ENCODE assay signal across 11 cellular contexts in genomic region chr3:194484614-194485013, GRCh38. TPM values are rescaled to one million over a fixed set of nuclear protein-coding genes. Genes with fewer than 3 reads are reported as not detected.
DNase-seq lines count a peak whose midpoint lies in the region; ATAC-seq and TF ChIP-seq lines count a peak whose summit lies in the region.
"Had no signal": no experiment of that assay in that cellular context is flagged by ENCODE, and none has a peak within 500 bp of the region (broad histone marks: within the 10 kb centered on the region; RNA-seq: fewer than 3 reads in every experiment).

No MANE protein-coding gene starts in this region.

- WGBS in GM23248 (ENCODE audit: low coverage in 1 of 2, low lambda C conversion rate in 2 of 2, missing lambda C conversion rate in 2 of 2), 2 experiments = 94 to 95% methylated on average over 12 of the region's 12 CpGs
- 93 to 95% methylated on average over 11 to 12 of the region's 12 CpGs for WGBS in mesodermal cell (ENCODE audit: insufficient coverage in 2 of 2), 2 experiments
- WGBS in adrenal gland, 4 donors = 90 to 94% (median 93%) methylated on average over 12 of the region's 12 CpGs

- H3K9me2 ChIP-seq in GM23248 (ENCODE audit: insufficient read depth) = no peaks in the 10 kb centered on the region

- H4K20me1 ChIP-seq in GM23248 (ENCODE audit: insufficient read depth) = peaks cover 4% of the 10 kb centered on the region

- DNase-seq in AG04450 (ENCODE audit: low read depth, low spot score) (no peak), GM23248 (no peak), adrenal gland (no peak), DMS79 (lab: John Stamatoyannopoulos, UW) (no peak), amniotic stem cell (lab: John Stamatoyannopoulos, UW) (no peak)
- DNase-seq: DMS79 treated with DMSO at 0.1 percent for 48 hours, kidney glomerular epithelial cell, testis had no signal

- H3K4me2 ChIP-seq in GM23248 (ENCODE audit: unreplicated experiment) = peak overlapping the region; percentile 93

- H3K4me1 ChIP-seq in GM23248 (ENCODE audit: insufficient read depth) = peaks cover 65% of the 10 kb centered on the region
- H3K4me1 ChIP-seq in mesodermal cell (ENCODE audit: control insufficient read depth, insufficient read depth, low read length, poor library complexity, severe bottlenecking) = peaks cover 20% of the 10 kb centered on the region
- H3K4me1 ChIP-seq in adrenal gland (replicated peaks in 1 of 2) = peaks cover 19 to 64% of the 10 kb centered on the region in 2 donors

- no peaks in the 10 kb centered on the region for H3K9me3 Mint-ChIP-seq in activated naive CD8-positive, alpha-beta T cell (ENCODE audit: low read depth)

- TF ChIP-seq POLR2A in adrenal gland (IDR thresholded peaks at IDR 0.05) = no peak

- ATAC-seq in HG02885 (IDR thresholded peaks at IDR 0.05; ENCODE audit: poor library complexity, unreplicated experiment) = no peak

- no peak overlapping the region for H3K27ac ChIP-seq in AG04450 (ENCODE audit: low read depth, low read length)
- H3K27ac ChIP-seq in GM23248 = peak overlapping the region; percentile 79
- H3K27ac ChIP-seq in mesodermal cell (ENCODE audit: low read depth, low read length, severe bottlenecking) = no peak overlapping the region
- H3K27ac ChIP-seq in adrenal gland = no peak overlapping the region

- intact Hi-C loops in adrenal gland (cut with DNase I) = loop anchor here in 1 of 2 donors (5.0 kb wide), 1 partner anchor 38 kb away; no protein-coding TSS in a partner anchor

- H3K4me3 ChIP-seq in AG04450 (ENCODE audit: low read depth, low read length) (peak overlapping the region; percentile 79), GM23248 (peak overlapping the region; percentile 81), mesodermal cell (ENCODE audit: extremely low read depth, insufficient read depth, low read length, poor library complexity, severe bottlenecking) (peak overlapping the region; percentile 67), adrenal gland (no peak overlapping the region)

- no peak overlapping the region for H2AFZ ChIP-seq in GM23248

- H3K9me3 ChIP-seq in AG04450 (ENCODE audit: control insufficient read depth, insufficient read depth, low read length) = peaks cover 2% of the 10 kb centered on the region; the same call in 1 of the 2 replicates
- H3K9me3 ChIP-seq in GM23248 (ENCODE audit: low read depth) = no peaks in the 10 kb centered on the region
- H3K9me3 ChIP-seq in mesodermal cell (ENCODE audit: control insufficient read depth, low read length) = no peaks in the 10 kb centered on the region
- H3K9me3 ChIP-seq in adrenal gland (replicated peaks in 1 of 3) = no peaks in the 10 kb centered on the region
- H3K9me3 ChIP-seq: testis had no signal

- no peaks in the 10 kb centered on the region for H3K27me3 Mint-ChIP-seq in activated naive CD8-positive, alpha-beta T cell

- H3K4me3 Mint-ChIP-seq in activated naive CD8-positive, alpha-beta T cell = peak overlapping the region; percentile 94

- H3K9ac ChIP-seq in GM23248 = peak overlapping the region; percentile 90

- peaks cover 65% of the 10 kb centered on the region for H3K4me1 Mint-ChIP-seq in activated naive CD8-positive, alpha-beta T cell (ENCODE audit: low read depth)

- H3K27me3 ChIP-seq in AG04450 (ENCODE audit: control insufficient read depth, insufficient read depth, low read length) (no peaks in the 10 kb centered on the region), GM23248 (replicated peaks; ENCODE audit: insufficient read depth) (no peaks in the 10 kb centered on the region), adrenal gland (no peaks in the 10 kb centered on the region)
- H3K27me3 ChIP-seq: testis had no signal

- peaks cover 59% of the 10 kb centered on the region for H3F3A ChIP-seq in GM23248 (ENCODE audit: insufficient read depth)

- H3K36me3 Mint-ChIP-seq in activated naive CD8-positive, alpha-beta T cell = peaks cover 16% of the 10 kb centered on the region

- CTCF ChIA-PET in AG04450 (lab: Charles Lee) = interaction anchor here (0.5 to 3.5 kb wide), 5 partner anchors 9 to 141 kb away, joined by 3 to 28 read pairs (median 3); no protein-coding TSS in a partner anchor

- TF ChIP-seq CTCF in AG04450 (IDR thresholded peaks at IDR 0.05; ENCODE audit: low read depth, low read length) (no peak), adrenal gland (IDR thresholded peaks at IDR 0.05) (no peak)

- H3K79me2 ChIP-seq in GM23248 (ENCODE audit: insufficient read depth) = peaks cover 67% of the 10 kb centered on the region

- in situ Hi-C loops in GM23248 (cut with MboI) = loop anchor here (5.0 kb wide), 1 partner anchor 88 kb away; no protein-coding TSS in a partner anchor

- peaks cover 28% of the 10 kb centered on the region; the same call in 1 of the 2 replicates for H3K36me3 ChIP-seq in GM23248 (ENCODE audit: low read depth)
- peaks cover 15% of the 10 kb centered on the region for H3K36me3 ChIP-seq in mesodermal cell (ENCODE audit: control insufficient read depth, insufficient read depth, low read length)
- H3K36me3 ChIP-seq in adrenal gland (replicated peaks in 1 of 2) = no peaks in the 10 kb centered on the region

- H3K27ac Mint-ChIP-seq in activated naive CD8-positive, alpha-beta T cell = peak overlapping the region; percentile 50

- POLR2A ChIA-PET in AG04450 (lab: Yijun Ruan, JAX) = interaction anchor here (1.5 kb wide), 1 partner anchor 109 kb away, joined by 5 read pairs; no protein-coding TSS in a partner anchor

RNA-seq across cellular contexts. Expression of gene ATP13A3, which starts 2.2 kb away (rescaled TPM):
- polyA plus RNA-seq in AG04450 (2011; rRNA removed) = 98.5 and 132 TPM in 2 replicates
- polyA minus RNA-seq in AG04450 (2011; rRNA and poly(A)+ RNA removed) = 94.4 and 210 TPM in 2 replicates
- total RNA-seq in GM23248 (2014; rRNA removed; shearing (Covaris generic)) = 232 and 241 TPM in 2 replicates
- 22.3 and 23.7 TPM in 2 replicates for polyA plus RNA-seq in GM23248 (2016; fragmentation: Nextera tagmentation; extraction: Ambion mirVana)
- 46.0 TPM for polyA plus RNA-seq in mesodermal cell (2013, experiment 1 of 2)
- 43.5 TPM for polyA plus RNA-seq in mesodermal cell (2013, experiment 2 of 2)
- total RNA-seq in adrenal gland = 100 to 1,000 TPM in 3 of 8 donors, 10 to 100 TPM in 5; 30.6 to 111 (median 83.6) TPM
- 10 to 100 TPM; 17.6 to 43.2 (median 22.6) TPM for polyA plus RNA-seq in adrenal gland

Comparison
In these comparisons a context has a peak if more than half of its experiments do, and no peak if none do; other contexts are left out.
1. H3K4me3 ChIP-seq: peak in AG04450 (single experiment), GM23248 (single experiment) and mesodermal cell (single experiment); none in adrenal gland (0 of 4).